Comparison of ENCODE assay signal across 30 cellular contexts in the genomic region with DNA sequence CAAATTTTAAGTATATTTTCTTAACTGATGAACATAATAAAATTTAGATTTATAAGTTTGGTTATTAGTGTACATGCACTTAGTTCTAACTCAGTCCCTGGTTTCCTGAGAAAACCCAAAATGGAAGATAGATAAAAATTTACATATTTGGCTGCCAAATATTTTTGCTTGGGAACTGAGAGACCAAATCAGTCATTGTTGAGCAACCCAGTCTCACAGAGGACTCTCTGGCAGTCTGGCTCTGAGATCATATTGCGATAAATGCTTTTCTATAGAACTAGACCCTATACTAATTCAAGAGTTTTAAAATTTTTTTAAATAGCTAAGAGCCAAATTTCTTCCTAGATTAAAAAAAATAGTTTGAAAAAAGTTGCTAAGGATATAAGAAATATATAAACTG.
"Had no signal": no experiment of that assay in that cellular context is flagged by ENCODE, and none has a peak within 500 bp of the region (broad histone marks: within the 10 kb centered on the region; RNA-seq: fewer than 3 reads in every experiment).

No MANE protein-coding gene starts in this region.

- H3K4me1 Mint-ChIP-seq: activated naive CD8-positive, alpha-beta T cell treated with anti-CD3 and anti-CD28 coated beads, Interleukin-2, amount 10 ng/mL, durations not matched to agents 7 days and 5 days; central memory CD8-positive, alpha-beta T cell had no signal

- ATAC-seq: activated CD8-positive, alpha-beta T cell treated with anti-CD3 and anti-CD28 coated beads for 36 hours; activated T-cell treated with anti-CD3 and anti-CD28 coated beads, Interleukin-2, amount 50 U/mL, for 72 hours; body of pancreas; K562; Panc1; Right ventricle myocardium inferior had no signal

- H3K27ac Mint-ChIP-seq: activated CD8-positive, alpha-beta T cell treated with anti-CD3 and anti-CD28 coated beads for 36 hours; activated naive CD8-positive, alpha-beta T cell treated with anti-CD3 and anti-CD28 coated beads, Interleukin-2, amount 10 ng/mL, durations not matched to agents 7 days and 5 days; activated T-cell treated with anti-CD3 and anti-CD28 coated beads, Interleukin-2, amount 50 U/mL, for 72 hours; activated T-helper 2 cell treated with anti-CD3 and anti-CD28 coated beads, Interferon-gamma antibody, Interleukin-2, Interleukin-4, amounts not matched to agents 10 μg/mL and 5 μg/mL and 100 μg/mL, durations not matched to agents 14 hours and 24 hours and 36 hours had no signal

- H3K36me3 Mint-ChIP-seq: activated naive CD8-positive, alpha-beta T cell treated with anti-CD3 and anti-CD28 coated beads, Interleukin-2, amount 10 ng/mL, durations not matched to agents 7 days and 5 days had no signal

- H3K9me3 ChIP-seq: body of pancreas, SJCRH30, SK-N-SH had no signal

- H3K36me3 ChIP-seq: SJCRH30 had no signal

- H3K9me3 Mint-ChIP-seq: activated CD8-positive, alpha-beta T cell treated with anti-CD3 and anti-CD28 coated beads for 36 hours; activated naive CD8-positive, alpha-beta T cell treated with anti-CD3 and anti-CD28 coated beads, Interleukin-2, amount 10 ng/mL, durations not matched to agents 7 days and 5 days; activated T-cell treated with anti-CD3 and anti-CD28 coated beads, Interleukin-2, amount 50 U/mL, for 72 hours; activated T-helper 2 cell treated with anti-CD3 and anti-CD28 coated beads, Interferon-gamma antibody, Interleukin-2, Interleukin-4, amounts not matched to agents 10 μg/mL and 5 μg/mL and 100 μg/mL, durations not matched to agents 14 hours and 24 hours and 36 hours had no signal

- H3K4me3 ChIP-seq: body of pancreas, K562, SJCRH30 had no signal

- H3K27me3 Mint-ChIP-seq: central memory CD8-positive, alpha-beta T cell had no signal

- H3K27ac ChIP-seq: body of pancreas, SJCRH30, VCaP had no signal

- H3K4me2 ChIP-seq: SK-N-SH had no signal

- H3K4me3 Mint-ChIP-seq: activated CD8-positive, alpha-beta T cell treated with anti-CD3 and anti-CD28 coated beads for 36 hours; activated naive CD8-positive, alpha-beta T cell treated with anti-CD3 and anti-CD28 coated beads, Interleukin-2, amount 10 ng/mL, durations not matched to agents 7 days and 5 days; activated T-cell treated with anti-CD3 and anti-CD28 coated beads, Interleukin-2, amount 50 U/mL, for 72 hours; central memory CD8-positive, alpha-beta T cell had no signal

- H3K27me3 ChIP-seq: body of pancreas, SJCRH30 had no signal

- H3K9ac ChIP-seq: SK-N-SH had no signal

- DNase-seq: activated CD4-positive, alpha-beta T cell treated with anti-CD3 and anti-CD28 coated beads, Interleukin-2, amount 50 U/mL, for 1 hour; activated CD4-positive, CD25-positive, alpha-beta regulatory T cell; activated CD8-positive, alpha-beta memory T cell treated with anti-CD3 and anti-CD28 coated beads, Interleukin-2, amount 50 U/mL, for 4 hours; activated CD8-positive, alpha-beta T cell treated with anti-CD3 and anti-CD28 coated beads for 36 hours; activated gamma-delta T cell treated with Interleukin-2 at 50 U/mL for 16 hours; activated naive CD4-positive, alpha-beta T cell treated with anti-CD3 and anti-CD28 coated beads, Interleukin-2, amount 50 U/mL, for 16 hours; activated naive CD8-positive, alpha-beta T cell treated with anti-CD3 and anti-CD28 coated beads, Interleukin-2, amount 10 ng/mL, durations not matched to agents 7 days and 5 days; activated T-cell treated with anti-CD3 and anti-CD28 coated beads, Interleukin-2, amount 50 U/mL, for 72 hours; Kasumi-1; NCI-H1092; NCI-H1417 treated with DMSO at 0.1 percent for 48 hours; NCI-H1694; NCI-H2029; NCI-H2171 treated with DMSO at 0.1 percent for 48 hours; NCI-H226; NCI-H526; NCI-H82; NK-92 treated with Interleukin-12 subunit alpha and Interleukin-12 subunit beta, amount 100 ng/mL, for 24 hours; OCI-M1; RPMI8226; SJCRH30; SK-N-SH; T-helper 1 cell had no signal
